Comparison of ENCODE assay signal across 8 cellular contexts in the genomic region with DNA sequence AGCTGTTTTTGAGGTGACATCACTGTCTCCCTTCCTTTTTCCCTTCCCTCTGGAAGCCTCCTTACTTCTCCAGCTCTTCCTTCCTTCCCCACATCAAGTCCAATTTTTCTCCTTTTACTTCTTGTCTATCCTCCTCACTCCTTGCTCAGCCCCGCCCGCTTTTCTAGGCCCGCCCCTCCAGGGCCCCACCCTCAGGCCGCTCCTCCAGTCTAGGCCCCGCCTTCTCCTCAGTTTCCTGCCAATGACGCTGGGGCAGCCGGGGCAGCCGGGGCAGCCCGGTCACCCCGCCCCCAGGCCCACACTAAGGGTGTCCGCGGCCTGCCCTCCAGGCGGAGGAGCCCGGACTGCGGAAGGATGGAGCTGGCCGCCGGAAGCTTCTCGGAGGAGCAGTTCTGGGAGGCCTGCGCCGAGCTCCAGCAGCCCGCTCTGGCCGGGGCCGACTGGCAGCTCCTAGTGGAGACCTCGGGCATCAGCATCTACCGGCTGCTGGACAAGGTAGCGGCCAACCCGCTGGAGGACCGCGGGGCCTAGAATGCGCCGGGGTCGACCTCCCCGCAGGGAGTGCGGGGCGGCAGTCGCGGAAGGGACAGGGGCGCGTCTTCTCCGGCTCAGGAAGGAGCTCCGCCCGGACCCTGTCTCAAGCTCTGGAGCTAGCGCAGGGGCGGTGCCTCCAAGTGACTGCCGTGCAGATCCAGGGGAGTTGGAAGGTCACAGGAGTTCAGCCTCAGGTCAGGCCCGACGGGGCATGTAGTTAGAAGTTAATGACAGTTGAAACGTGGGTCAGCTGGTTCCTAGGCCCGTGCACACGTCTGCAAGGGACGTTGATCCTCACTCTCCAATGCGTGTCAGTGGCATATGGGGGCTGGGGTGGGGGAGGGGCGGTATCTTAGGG.
DNase-seq lines count a peak whose midpoint lies in the region; ATAC-seq and TF ChIP-seq lines count a peak whose summit lies in the region.

PCTP (plus strand) TSS at position 302 of the 892 bp plus-strand sequence; CDS start at position 355, 53 bp downstream.

- peaks cover 6% of the 10 kb centered on the region for H3K27me3 Mint-ChIP-seq in nephron progenitor cell (ENCODE audit: low read depth, poor library complexity)
- peaks cover 24% of the 10 kb centered on the region for H3K27me3 Mint-ChIP-seq in stimulated activated naive CD8-positive, alpha-beta T cell treated with anti-CD3 and anti-CD28 coated beads, Interleukin-15, amount 100 ng/mL, for 72 hours

- DNase-seq in DMS114 treated with DMSO at 0.1 percent for 48 hours (lab: John Stamatoyannopoulos, UW; ENCODE audit: unreplicated experiment) (peak; percentile 89), RWPE1 (ENCODE audit: low spot score) (peak; percentile 80), fibroblast of the conjunctiva (ENCODE audit: low read depth) (peak; percentile 86), nephron progenitor cell (peak; percentile 94)
- DNase-seq in activated effector memory CD4-positive, alpha-beta T cell treated with anti-CD3 and anti-CD28 coated beads, Interleukin-2, amount 50 U/mL, for 16 hours, result peak; percentile 93
- DNase-seq in stimulated activated naive CD8-positive, alpha-beta T cell treated with anti-CD3 and anti-CD28 coated beads, Interleukin-15, amount 100 ng/mL, for 72 hours, result peak; percentile 85 to 88

- H3K4me1 Mint-ChIP-seq in nephron progenitor cell, result peaks cover 29% of the 10 kb centered on the region
- peaks cover 15% of the 10 kb centered on the region for H3K4me1 Mint-ChIP-seq in stimulated activated naive CD8-positive, alpha-beta T cell treated with anti-CD3 and anti-CD28 coated beads, Interleukin-15, amount 100 ng/mL, for 72 hours

- H3K27ac ChIP-seq in HUES6 (ENCODE audit: low read depth, low read length) (peak within 1 kb of the TSS; percentile 44; the same call in 1 of the 2 replicates), RWPE1 (peak within 1 kb of the TSS; percentile 68)

- TF ChIP-seq CTCF in RWPE1 (conservative IDR thresholded peaks at IDR 0.05; ENCODE audit: low read depth) (no peak), nephron progenitor cell (IDR thresholded peaks at IDR 0.05) (peak; percentile 43)

- H3K4me1 ChIP-seq in HUES6 (ENCODE audit: control insufficient read depth, insufficient read depth, low read length), result peaks cover 8% of the 10 kb centered on the region

- H3K36me3 ChIP-seq in HUES6 (ENCODE audit: control insufficient read depth, insufficient read depth, low read length), result no peaks in the 10 kb centered on the region

- peak within 1 kb of the TSS; percentile 73 for H3K4me3 ChIP-seq in HUES6 (ENCODE audit: low read depth, low read length)

- H3K9me3 ChIP-seq in HUES6 (ENCODE audit: control insufficient read depth, insufficient read depth, low read depth, low read length), result no peaks in the 10 kb centered on the region

- no peaks in the 10 kb centered on the region; the same call in 1 of the 2 replicates for H3K27me3 ChIP-seq in HUES6 (ENCODE audit: control insufficient read depth, insufficient read depth, low read length)

- CTCF ChIA-PET in RWPE1 (lab: Yijun Ruan, JAX), result interaction anchor here (0.6 kb wide), 1 partner anchor 22 kb away, joined by 4 read pairs; no protein-coding TSS in a partner anchor

- peak within 1 kb of the TSS; percentile 83 for H3K9ac ChIP-seq in HUES6 (ENCODE audit: low read length)

- peaks cover 24% of the 10 kb centered on the region for H3K36me3 Mint-ChIP-seq in nephron progenitor cell (ENCODE audit: low read depth)

- H3K9me3 Mint-ChIP-seq in nephron progenitor cell, result no peaks in the 10 kb centered on the region
- H3K9me3 Mint-ChIP-seq in stimulated activated naive CD8-positive, alpha-beta T cell treated with anti-CD3 and anti-CD28 coated beads, Interleukin-15, amount 100 ng/mL, for 72 hours, result no peaks in the 10 kb centered on the region

- POLR2A ChIA-PET in RWPE1 (lab: Yijun Ruan, JAX; ENCODE audit: low non-redundant PET), result no interaction called here

- H3K27ac Mint-ChIP-seq in nephron progenitor cell, result peak within 1 kb of the TSS; percentile 90
- peak within 1 kb of the TSS; percentile 78 for H3K27ac Mint-ChIP-seq in stimulated activated naive CD8-positive, alpha-beta T cell treated with anti-CD3 and anti-CD28 coated beads, Interleukin-15, amount 100 ng/mL, for 72 hours

- peak within 1 kb of the TSS; percentile 91 for H3K4me3 Mint-ChIP-seq in nephron progenitor cell
- H3K4me3 Mint-ChIP-seq in stimulated activated naive CD8-positive, alpha-beta T cell treated with anti-CD3 and anti-CD28 coated beads, Interleukin-15, amount 100 ng/mL, for 72 hours, result peak within 1 kb of the TSS; percentile 81 to 88

- ATAC-seq in GM21447 (IDR thresholded peaks at IDR 0.05; ENCODE audit: unreplicated experiment), result peak; percentile 99
- ATAC-seq in stimulated activated naive CD8-positive, alpha-beta T cell treated with anti-CD3 and anti-CD28 coated beads, Interleukin-15, amount 100 ng/mL, for 72 hours, result peak; percentile 97

Comparison
In these comparisons a context has a peak if more than half of its experiments do, and no peak if none do; other contexts are left out.
1. Peak in every context shown above with its lines: DNase-seq, ATAC-seq, H3K4me3 ChIP-seq and H3K27ac ChIP-seq.